In genomic region chr1:54510715-54511270, GRCh38 we compare ENCODE assay signal across 2 cellular contexts.
TF ChIP-seq lines count a peak whose summit lies in the region.

No MANE protein-coding gene starts in this region.

TF ChIP-seq in SK-N-SH treated with all-trans-retinoic acid at 6 μM for 48 hours, 23 proteins besides CTCF, POLR2A, EP300 and RAD21 (continued from another document):
- TF ChIP-seq TSHZ2 (CRISPR knock-in tag; IDR thresholded peaks at IDR 0.05) (no peak), RARB (CRISPR knock-in tag; IDR thresholded peaks at IDR 0.05) (no peak), ARNTL (CRISPR knock-in tag; IDR thresholded peaks at IDR 0.05; ENCODE audit: borderline replicate concordance, low read depth) (no peak), SNAI2 (CRISPR knock-in tag; IDR thresholded peaks at IDR 0.05) (no peak), PPARA (CRISPR knock-in tag; IDR thresholded peaks at IDR 0.05; ENCODE audit: borderline replicate concordance) (no peak)
- TF ChIP-seq, protein P1, sequence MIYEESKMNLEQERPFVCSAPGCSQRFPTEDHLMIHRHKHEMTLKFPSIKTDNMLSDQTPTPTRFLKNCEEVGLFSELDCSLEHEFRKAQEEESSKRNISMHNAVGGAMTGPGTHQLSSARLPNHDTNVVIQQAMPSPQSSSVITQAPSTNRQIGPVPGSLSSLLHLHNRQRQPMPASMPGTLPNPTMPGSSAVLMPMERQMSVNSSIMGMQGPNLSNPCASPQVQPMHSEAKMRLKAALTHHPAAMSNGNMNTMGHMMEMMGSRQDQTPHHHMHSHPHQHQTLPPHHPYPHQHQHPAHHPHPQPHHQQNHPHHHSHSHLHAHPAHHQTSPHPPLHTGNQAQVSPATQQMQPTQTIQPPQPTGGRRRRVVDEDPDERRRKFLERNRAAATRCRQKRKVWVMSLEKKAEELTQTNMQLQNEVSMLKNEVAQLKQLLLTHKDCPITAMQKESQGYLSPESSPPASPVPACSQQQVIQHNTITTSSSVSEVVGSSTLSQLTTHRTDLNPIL (CRISPR knock-in tag; IDR thresholded peaks at IDR 0.05; ENCODE audit: low read depth) = no peak
- TF ChIP-seq, protein P2, sequence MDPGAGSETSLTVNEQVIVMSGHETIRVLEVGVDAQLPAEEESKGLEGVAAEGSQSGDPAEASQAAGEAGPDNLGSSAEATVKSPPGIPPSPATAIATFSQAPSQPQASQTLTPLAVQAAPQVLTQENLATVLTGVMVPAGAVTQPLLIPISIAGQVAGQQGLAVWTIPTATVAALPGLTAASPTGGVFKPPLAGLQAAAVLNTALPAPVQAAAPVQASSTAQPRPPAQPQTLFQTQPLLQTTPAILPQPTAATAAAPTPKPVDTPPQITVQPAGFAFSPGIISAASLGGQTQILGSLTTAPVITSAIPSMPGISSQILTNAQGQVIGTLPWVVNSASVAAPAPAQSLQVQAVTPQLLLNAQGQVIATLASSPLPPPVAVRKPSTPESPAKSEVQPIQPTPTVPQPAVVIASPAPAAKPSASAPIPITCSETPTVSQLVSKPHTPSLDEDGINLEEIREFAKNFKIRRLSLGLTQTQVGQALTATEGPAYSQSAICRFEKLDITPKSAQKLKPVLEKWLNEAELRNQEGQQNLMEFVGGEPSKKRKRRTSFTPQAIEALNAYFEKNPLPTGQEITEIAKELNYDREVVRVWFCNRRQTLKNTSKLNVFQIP (CRISPR knock-in tag; IDR thresholded peaks at IDR 0.05; ENCODE audit: borderline replicate concordance, low read depth) = no peak

TF ChIP-seq in SK-N-SH, 30 proteins besides CTCF, POLR2A, EP300 and RAD21 (continued from another document):
- TF ChIP-seq USF1 (IDR thresholded peaks at IDR 0.05; ENCODE audit: borderline replicate concordance, low read depth) (no peak), USF2 (IDR thresholded peaks at IDR 0.05; ENCODE audit: borderline replicate concordance, low read depth, low read length) (no peak), JUND (IDR thresholded peaks at IDR 0.05) (no peak)
TF ChIP-seq in SK-N-SH: peak in this region for 0.
